In genomic region chr9:71916834-71917534, GRCh38 we compare ENCODE assay signal across 12 cellular contexts. TPM values are rescaled to one million over a fixed set of nuclear protein-coding genes. Genes with fewer than 3 reads are reported as not detected.
DNase-seq lines count a peak whose midpoint lies in the region; ATAC-seq and TF ChIP-seq lines count a peak whose summit lies in the region.
"Had no signal": no experiment of that assay in that cellular context is flagged by ENCODE, and none has a peak within 500 bp of the region (broad histone marks: within the 10 kb centered on the region; RNA-seq: fewer than 3 reads in every experiment).

No MANE protein-coding gene starts in this region.

- CTCF ChIA-PET in activated CD8-positive, alpha-beta memory T cell treated with anti-CD3 and anti-CD28 coated beads, Interleukin-2, amount 10 ng/mL, durations not matched to agents 7 days and 5 days (lab: Charles Lee), result no interaction called here

- peaks cover 44% of the 10 kb centered on the region for H3K4me1 Mint-ChIP-seq in activated CD8-positive, alpha-beta memory T cell treated with anti-CD3 and anti-CD28 coated beads, Interleukin-2, amount 10 ng/mL, durations not matched to agents 7 days and 5 days

- TF ChIP-seq CTCF in mucosa of descending colon (IDR thresholded peaks at IDR 0.05), result no peak

- no peak overlapping the region for H3K27ac ChIP-seq in right cardiac atrium (ENCODE audit: low read length)
- H3K27ac ChIP-seq: A549, esophagus squamous epithelium had no signal

- peak; percentile 55 for DNase-seq in activated CD8-positive, alpha-beta memory T cell treated with anti-CD3 and anti-CD28 coated beads, Interleukin-2, amount 10 ng/mL, durations not matched to agents 7 days and 5 days
- no peak for DNase-seq in activated CD8-positive, alpha-beta memory T cell treated with anti-CD3 and anti-CD28 coated beads, Interleukin-2, amount 50 U/mL, for 4 hours
- DNase-seq in mucosa of descending colon (peak in 1 of 3 donors; percentile 60), dermis blood vessel endothelial cell (no peak), right cardiac atrium (no peak), Right ventricle myocardium superior (no peak)
- DNase-seq: esophagus squamous epithelium, mammary epithelial cell had no signal

- H3K9me3 Mint-ChIP-seq in activated CD8-positive, alpha-beta memory T cell treated with anti-CD3 and anti-CD28 coated beads, Interleukin-2, amount 10 ng/mL, durations not matched to agents 7 days and 5 days (ENCODE audit: low read depth), result no peaks in the 10 kb centered on the region
- H3K9me3 Mint-ChIP-seq: stimulated activated naive CD8-positive, alpha-beta T cell treated with anti-CD3 and anti-CD28 coated beads, Interleukin-15, Interleukin-2, amounts not matched to agents 100 ng/mL and 50 ng/mL, for 24 hours had no signal

- H3K27ac Mint-ChIP-seq in activated CD8-positive, alpha-beta memory T cell treated with anti-CD3 and anti-CD28 coated beads, Interleukin-2, amount 10 ng/mL, durations not matched to agents 7 days and 5 days, result no peak overlapping the region
- H3K27ac Mint-ChIP-seq: stimulated activated naive CD8-positive, alpha-beta T cell treated with anti-CD3 and anti-CD28 coated beads, Interleukin-15, Interleukin-2, amounts not matched to agents 100 ng/mL and 50 ng/mL, for 24 hours had no signal

- H3K27me3 Mint-ChIP-seq in activated CD8-positive, alpha-beta memory T cell treated with anti-CD3 and anti-CD28 coated beads, Interleukin-2, amount 10 ng/mL, durations not matched to agents 7 days and 5 days, result no peaks in the 10 kb centered on the region
- H3K27me3 Mint-ChIP-seq: stimulated activated naive CD8-positive, alpha-beta T cell treated with anti-CD3 and anti-CD28 coated beads, Interleukin-15, Interleukin-2, amounts not matched to agents 100 ng/mL and 50 ng/mL, for 24 hours had no signal

- H3K4me3 Mint-ChIP-seq in activated CD8-positive, alpha-beta memory T cell treated with anti-CD3 and anti-CD28 coated beads, Interleukin-2, amount 10 ng/mL, durations not matched to agents 7 days and 5 days, result no peak overlapping the region
- H3K4me3 Mint-ChIP-seq: stimulated activated naive CD8-positive, alpha-beta T cell treated with anti-CD3 and anti-CD28 coated beads, Interleukin-15, Interleukin-2, amounts not matched to agents 100 ng/mL and 50 ng/mL, for 24 hours had no signal

- peak; percentile 91 for ATAC-seq in activated CD8-positive, alpha-beta memory T cell treated with anti-CD3 and anti-CD28 coated beads, Interleukin-2, amount 10 ng/mL, durations not matched to agents 7 days and 5 days
- ATAC-seq in GM21786 (IDR thresholded peaks at IDR 0.05; ENCODE audit: unreplicated experiment) (peak; percentile 75), HG03442 (IDR thresholded peaks at IDR 0.05; ENCODE audit: unreplicated experiment) (peak; percentile 86), mucosa of descending colon (peak; percentile 98), right cardiac atrium (no peak), Right ventricle myocardium superior (ENCODE audit: poor library complexity) (no peak)
- ATAC-seq: A549 had no signal

- H3K4me1 ChIP-seq in mucosa of descending colon (ENCODE audit: low read depth) (peaks cover 21% of the 10 kb centered on the region), right cardiac atrium (ENCODE audit: control insufficient read depth, insufficient read depth, low read length) (peaks cover 3% of the 10 kb centered on the region)

- no peaks in the 10 kb centered on the region for H3K27me3 ChIP-seq in right cardiac atrium (ENCODE audit: control insufficient read depth, insufficient read depth)
- H3K27me3 ChIP-seq: esophagus squamous epithelium had no signal

- H3K4me3 ChIP-seq in mucosa of descending colon (no peak overlapping the region), right cardiac atrium (ENCODE audit: low read length) (no peak overlapping the region)
- H3K4me3 ChIP-seq: A549, esophagus squamous epithelium had no signal

- H3K9me3 ChIP-seq in mucosa of descending colon (no peaks in the 10 kb centered on the region), right cardiac atrium (ENCODE audit: control insufficient read depth, low read length) (no peaks in the 10 kb centered on the region)
- H3K9me3 ChIP-seq: A549, esophagus squamous epithelium had no signal

- intact Hi-C loops in mucosa of descending colon (cut with DNase I, micrococcal nuclease) (no loop called here), right cardiac atrium (cut with DNase I) (no loop called here), Right ventricle myocardium superior (cut with DNase I) (loop anchor here (10.0 kb wide), 1 partner anchor 102 kb away; no protein-coding TSS in a partner anchor)

- peaks cover 19% of the 10 kb centered on the region for H3K36me3 Mint-ChIP-seq in activated CD8-positive, alpha-beta memory T cell treated with anti-CD3 and anti-CD28 coated beads, Interleukin-2, amount 10 ng/mL, durations not matched to agents 7 days and 5 days

- H3K36me3 ChIP-seq in mucosa of descending colon (ENCODE audit: low read depth), result no peaks in the 10 kb centered on the region
- H3K36me3 ChIP-seq: esophagus squamous epithelium had no signal

RNA-seq across cellular contexts. Expression of gene C9orf85, which starts 5.5 kb away (rescaled TPM):
- 10 to 100 TPM in 1 of 2 experiments, 1 to 10 TPM in 1; 9.8 to 13.0 TPM for total RNA-seq in activated CD8-positive, alpha-beta memory T cell treated with anti-CD3 and anti-CD28 coated beads, Interleukin-2, amount 10 ng/mL, durations not matched to agents 7 days and 5 days
- total RNA-seq in mucosa of descending colon (10 to 100 TPM; 12.6 to 17.0 (median 12.8) TPM), dermis blood vessel endothelial cell (16.6 and 19.1 TPM in 2 replicates), right cardiac atrium (1 to 10 TPM; 6.3 to 8.3 (median 6.8) TPM), Right ventricle myocardium superior (7.1 TPM)
- polyA plus RNA-seq in right cardiac atrium, result 7.6 TPM

RNA-seq across cellular contexts. Expression of gene ABHD17B, which starts 6.0 kb away (rescaled TPM):
- total RNA-seq in activated CD8-positive, alpha-beta memory T cell treated with anti-CD3 and anti-CD28 coated beads, Interleukin-2, amount 10 ng/mL, durations not matched to agents 7 days and 5 days, result 10 to 100 TPM; 27.0 to 35.7 TPM
- total RNA-seq in mucosa of descending colon, result 10 to 100 TPM; 21.2 to 34.7 (median 23.7) TPM
- 68.0 and 76.9 TPM in 2 replicates for total RNA-seq in dermis blood vessel endothelial cell
- 10 to 100 TPM in 3 of 4 donors, 1 to 10 TPM in 1; 8.4 to 11.4 (median 10.6) TPM for total RNA-seq in right cardiac atrium
- 4.8 TPM for polyA plus RNA-seq in right cardiac atrium
- total RNA-seq in Right ventricle myocardium superior, result 10.8 TPM

Comparison
In these comparisons a context has a peak if more than half of its experiments do, and no peak if none do; other contexts are left out.
1. ATAC-seq: peak in activated CD8-positive, alpha-beta memory T cell treated with anti-CD3 and anti-CD28 coated beads, Interleukin-2, amount 10 ng/mL, durations not matched to agents 7 days and 5 days (single experiment), GM21786 (single experiment), HG03442 (single experiment) and mucosa of descending colon (single experiment); none in right cardiac atrium (0 of 2) and Right ventricle myocardium superior (single experiment).